In the genomic region with DNA sequence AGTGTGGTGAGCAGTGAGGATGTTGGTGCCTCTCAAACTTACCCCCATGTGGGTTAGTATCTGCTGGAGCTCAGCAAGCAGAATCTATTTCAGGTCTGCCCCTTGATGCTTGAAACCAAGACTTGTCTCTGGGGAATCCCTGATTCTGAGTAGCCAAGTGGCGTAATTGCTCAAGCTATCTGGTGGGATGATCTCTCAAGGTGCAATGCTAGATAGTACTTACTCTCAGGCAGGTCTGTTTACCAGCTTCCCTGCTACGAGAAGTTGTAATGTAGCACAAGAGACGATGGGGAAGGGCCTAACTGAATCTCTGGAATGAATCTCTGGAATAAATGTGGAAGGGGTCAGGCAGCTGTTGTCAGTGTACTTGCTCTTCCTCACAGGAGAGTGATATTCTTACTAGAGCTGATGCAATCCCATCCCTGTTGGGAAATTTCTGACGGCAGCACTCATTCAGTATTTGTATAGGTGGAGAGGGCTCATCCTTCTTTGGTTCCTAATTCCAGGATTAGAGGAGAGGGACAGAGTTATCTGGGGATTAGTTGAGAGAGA, we compare ENCODE assay signal across 8 cellular contexts.
A peak's percentile ranks its signal among the peaks of the same experiment; 100 is the strongest.
DNase-seq lines count a peak whose midpoint lies in the region; ATAC-seq and TF ChIP-seq lines count a peak whose summit lies in the region.

No MANE protein-coding gene starts in this region.

- H3K27ac Mint-ChIP-seq in progenitor cell of endocrine pancreas, result peak overlapping the region; percentile 37
- H3K27ac Mint-ChIP-seq in activated CD4-positive, alpha-beta T cell treated with anti-CD3 and anti-CD28 coated beads, Interleukin-2, amount 10 ng/mL, durations not matched to agents 7 days and 5 days, result no peak overlapping the region

- no peak overlapping the region for H3K4me3 Mint-ChIP-seq in progenitor cell of endocrine pancreas (ENCODE audit: low read depth)
- H3K4me3 Mint-ChIP-seq in activated CD4-positive, alpha-beta T cell treated with anti-CD3 and anti-CD28 coated beads, Interleukin-2, amount 10 ng/mL, durations not matched to agents 7 days and 5 days, result no peak overlapping the region

- peak overlapping the region; percentile 66 for H3K4me3 ChIP-seq in endocrine pancreas (ENCODE audit: control insufficient read depth, insufficient read depth, low read length)

- CTCF ChIA-PET in activated CD4-positive, alpha-beta T cell treated with anti-CD3 and anti-CD28 coated beads, Interleukin-2, amount 10 ng/mL, durations not matched to agents 7 days and 5 days (lab: Charles Lee), result interaction anchor here (0.6 to 1.4 kb wide), 7 partner anchors 9 to 391 kb away, joined by 3 to 5 read pairs (median 3); no protein-coding TSS in a partner anchor

- H3K27me3 ChIP-seq in endocrine pancreas (ENCODE audit: control insufficient read depth, insufficient read depth, low read length), result no peaks in the 10 kb centered on the region

- TF ChIP-seq CTCF in progenitor cell of endocrine pancreas (IDR thresholded peaks at IDR 0.05; ENCODE audit: unreplicated experiment), result no peak

- H3K9me3 Mint-ChIP-seq in progenitor cell of endocrine pancreas (ENCODE audit: low read depth), result no peaks in the 10 kb centered on the region
- H3K9me3 Mint-ChIP-seq in activated CD4-positive, alpha-beta T cell treated with anti-CD3 and anti-CD28 coated beads, Interleukin-2, amount 10 ng/mL, durations not matched to agents 7 days and 5 days, result no peaks in the 10 kb centered on the region

- peak; percentile 57 for ATAC-seq in HG02571 (IDR thresholded peaks at IDR 0.05; ENCODE audit: unreplicated experiment)

- peaks cover 39% of the 10 kb centered on the region for H3K4me1 Mint-ChIP-seq in progenitor cell of endocrine pancreas (ENCODE audit: low read depth)
- H3K4me1 Mint-ChIP-seq in activated CD4-positive, alpha-beta T cell treated with anti-CD3 and anti-CD28 coated beads, Interleukin-2, amount 10 ng/mL, durations not matched to agents 7 days and 5 days, result peaks cover 68% of the 10 kb centered on the region

- H3K9me3 ChIP-seq in endocrine pancreas (ENCODE audit: control insufficient read depth, low read length), result no peaks in the 10 kb centered on the region

- H3K36me3 Mint-ChIP-seq in progenitor cell of endocrine pancreas (ENCODE audit: insufficient read depth), result no peaks in the 10 kb centered on the region
- peaks cover 25% of the 10 kb centered on the region for H3K36me3 Mint-ChIP-seq in activated CD4-positive, alpha-beta T cell treated with anti-CD3 and anti-CD28 coated beads, Interleukin-2, amount 10 ng/mL, durations not matched to agents 7 days and 5 days (ENCODE audit: low read depth)

- peaks cover 15% of the 10 kb centered on the region for H3K4me1 ChIP-seq in endocrine pancreas (ENCODE audit: control insufficient read depth, insufficient read depth, low read length)

- no peaks in the 10 kb centered on the region for H3K27me3 Mint-ChIP-seq in progenitor cell of endocrine pancreas
- H3K27me3 Mint-ChIP-seq in activated CD4-positive, alpha-beta T cell treated with anti-CD3 and anti-CD28 coated beads, Interleukin-2, amount 10 ng/mL, durations not matched to agents 7 days and 5 days, result no peaks in the 10 kb centered on the region

- H3K36me3 ChIP-seq in endocrine pancreas (ENCODE audit: control insufficient read depth, insufficient read depth, low read length), result no peaks in the 10 kb centered on the region

- DNase-seq in DMS 273 (lab: John Stamatoyannopoulos, UW; ENCODE audit: unreplicated experiment) (peak; percentile 95), DMS 273 treated with DMSO at 0.1 percent for 48 hours (lab: John Stamatoyannopoulos, UW) (no peak), NCI-H510A treated with DMSO at 0.1 percent for 48 hours (lab: John Stamatoyannopoulos, UW) (peak; percentile 99), progenitor cell of endocrine pancreas (ENCODE audit: low spot score, unreplicated experiment) (no peak)
- no peak for DNase-seq in central memory CD4-positive, alpha-beta T cell
- DNase-seq in activated CD4-positive, alpha-beta T cell treated with anti-CD3 and anti-CD28 coated beads, Interleukin-2, amount 10 ng/mL, durations not matched to agents 7 days and 5 days, result no peak

- no peak overlapping the region for H3K9ac ChIP-seq in endocrine pancreas (ENCODE audit: control insufficient read depth, insufficient read depth, low read length)

- POLR2A ChIA-PET in activated CD4-positive, alpha-beta T cell treated with anti-CD3 and anti-CD28 coated beads, Interleukin-2, amount 10 ng/mL, durations not matched to agents 7 days and 5 days (lab: Charles Lee), result no interaction called here

Comparison
In these comparisons a context has a peak if more than half of its experiments do, and no peak if none do; other contexts are left out.
1. DNase-seq: peak in DMS 273 (single experiment) and NCI-H510A treated with DMSO at 0.1 percent for 48 hours (single experiment); none in DMS 273 treated with DMSO at 0.1 percent for 48 hours (single experiment), progenitor cell of endocrine pancreas (single experiment), central memory CD4-positive, alpha-beta T cell (single experiment) and activated CD4-positive, alpha-beta T cell treated with anti-CD3 and anti-CD28 coated beads, Interleukin-2, amount 10 ng/mL, durations not matched to agents 7 days and 5 days (single experiment).